ENCODE assay signal across 21 cellular contexts in the genomic region with DNA sequence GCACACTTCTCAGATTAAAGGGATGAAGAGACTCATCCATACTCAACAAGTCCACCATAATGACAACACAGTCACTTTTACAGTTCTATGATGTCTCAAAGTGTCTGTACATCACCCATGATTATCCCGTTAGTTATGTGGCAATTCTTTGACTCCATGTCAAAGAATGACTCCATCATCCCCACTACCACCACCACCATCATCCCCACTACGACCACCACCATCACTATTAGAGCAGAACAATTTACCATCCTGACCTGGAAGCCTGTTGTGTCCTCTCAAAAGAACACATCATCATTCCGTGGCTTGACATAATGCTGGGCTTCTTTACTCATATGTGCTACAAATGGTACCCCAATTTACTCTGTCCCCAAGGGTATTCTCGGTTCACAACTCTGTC.
"Had no signal": no experiment of that assay in that cellular context is flagged by ENCODE, and none has a peak within 500 bp of the region (broad histone marks: within the 10 kb centered on the region; RNA-seq: fewer than 3 reads in every experiment).

No MANE protein-coding gene starts in this region.

- H3K9me3 ChIP-seq: adrenal gland, ascending aorta, left lung, right lobe of liver had no signal

- ATAC-seq: stimulated activated naive B cell treated with anti-CD40 and anti-IgM and Interleukin-4, amounts not matched to agents 10 μg/mL and 1 μg/mL and 100 μg/mL, for 72 hours; T-cell had no signal

- H3K9me3 Mint-ChIP-seq: stimulated activated naive B cell treated with anti-CD40 and anti-IgM and Interleukin-4, amounts not matched to agents 10 μg/mL and 1 μg/mL and 100 μg/mL, for 72 hours; T-helper 2 cell treated with Interferon-gamma antibody and Interleukin-4, amounts not matched to agents 5 μg/mL and 100 μg/mL, for 36 hours had no signal

- H3K4me1 ChIP-seq: adrenal gland, ascending aorta, left lung, right lobe of liver had no signal

- H3K27me3 ChIP-seq: adrenal gland, ascending aorta, left lung, right lobe of liver had no signal

- H3K36me3 ChIP-seq: adrenal gland, ascending aorta, left lung, right lobe of liver had no signal

- H3K4me3 Mint-ChIP-seq: activated naive CD8-positive, alpha-beta T cell; naive B cell; stimulated activated naive B cell treated with anti-CD40 and anti-IgM and Interleukin-4, amounts not matched to agents 10 μg/mL and 1 μg/mL and 100 μg/mL, for 72 hours; T-cell; T-helper 2 cell treated with Interferon-gamma antibody and Interleukin-4, amounts not matched to agents 5 μg/mL and 100 μg/mL, for 36 hours; type B pancreatic cell had no signal

- H3K27ac ChIP-seq: adrenal gland, ascending aorta, coronary artery, left lung, right lobe of liver, skin epidermis, VCaP had no signal

- H3K4me3 ChIP-seq: adrenal gland, ascending aorta, coronary artery, left lung, lung, right lobe of liver, skin epidermis had no signal

- H3K27ac Mint-ChIP-seq: activated naive CD8-positive, alpha-beta T cell; stimulated activated naive B cell treated with anti-CD40 and anti-IgM and Interleukin-4, amounts not matched to agents 10 μg/mL and 1 μg/mL and 100 μg/mL, for 72 hours; T-cell; T-helper 2 cell treated with Interferon-gamma antibody and Interleukin-4, amounts not matched to agents 5 μg/mL and 100 μg/mL, for 36 hours; type B pancreatic cell had no signal

- DNase-seq: activated CD4-positive, alpha-beta T cell treated with anti-CD3 and anti-CD28 coated beads for 1 hour; activated CD4-positive, alpha-beta T cell treated with anti-CD3 and anti-CD28 coated beads, Interleukin-2, amount 50 U/mL, for 1 hour; activated naive CD4-positive, alpha-beta T cell; activated T-cell treated with anti-CD3 and anti-CD28 coated beads, Interleukin-2, amount 50 U/mL, for 1 hour; adrenal gland; cerebellar nuclear complex; left lung; naive B cell; posterior cingulate gyrus; right lobe of liver; stimulated activated CD4-positive, alpha-beta T cell treated with anti-CD3 and anti-CD28 coated beads, Interleukin-2, amount 100 ng/mL, for 24 hours; stimulated activated naive B cell treated with anti-CD40 and anti-IgM and Interleukin-4, amounts not matched to agents 10 μg/mL and 1 μg/mL and 100 μg/mL, for 72 hours; T-cell had no signal

- H3K36me3 Mint-ChIP-seq: activated naive CD8-positive, alpha-beta T cell; naive B cell; stimulated activated naive B cell treated with anti-CD40 and anti-IgM and Interleukin-4, amounts not matched to agents 10 μg/mL and 1 μg/mL and 100 μg/mL, for 72 hours; T-cell; type B pancreatic cell had no signal
